In the genomic region with DNA sequence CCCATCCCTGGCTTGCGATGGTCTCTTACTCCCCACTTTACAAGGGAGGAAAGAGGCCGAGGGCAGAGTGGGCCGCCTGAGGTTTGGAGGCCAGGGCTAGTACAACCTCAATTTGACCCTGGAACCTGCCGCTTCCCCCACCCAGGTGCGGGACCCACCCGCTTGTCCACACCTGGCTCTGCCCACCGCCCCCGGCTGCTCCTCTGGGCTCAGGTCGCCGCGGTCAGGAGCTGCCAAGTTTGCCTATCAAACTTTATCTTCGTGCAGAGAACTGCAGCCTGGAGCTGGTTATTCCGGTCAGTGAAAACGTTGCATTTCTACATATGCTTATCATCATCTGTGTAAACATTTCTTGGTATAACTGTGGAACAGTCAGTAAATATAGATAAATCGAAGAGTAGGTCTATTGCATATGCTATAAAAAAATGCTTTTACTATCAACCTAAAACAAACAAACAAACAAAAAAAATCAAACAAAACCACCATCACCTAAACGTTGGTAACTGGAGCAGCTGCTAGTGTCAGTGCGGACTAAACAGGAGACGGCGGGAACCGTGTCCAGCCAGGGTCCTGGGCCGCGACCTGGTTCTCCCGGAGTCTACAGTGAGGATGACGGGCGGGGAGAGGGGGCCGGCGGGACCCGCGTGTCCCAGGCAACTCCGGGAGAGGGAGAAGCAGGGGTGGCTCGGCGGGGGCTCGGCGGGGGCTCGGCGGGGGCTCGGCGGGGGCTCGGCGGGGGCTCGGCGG, we compare ENCODE assay signal across 1 cellular context.
TF ChIP-seq lines count a peak whose summit lies in the region.

No MANE protein-coding gene starts in this region.

TF ChIP-seq in GM12878, 131 proteins besides CTCF, POLR2A, EP300 and RAD21 (continued from another document):
- no peak for TF ChIP-seq ZBTB40 (IDR thresholded peaks at IDR 0.05; ENCODE audit: borderline replicate concordance)
- no peak for TF ChIP-seq MLLT1 (IDR thresholded peaks at IDR 0.05)
- no peak for TF ChIP-seq GABPA (IDR thresholded peaks at IDR 0.05; ENCODE audit: low read depth)
- no peak for TF ChIP-seq HSF1 (IDR thresholded peaks at IDR 0.05; ENCODE audit: low read depth, low read length)
- TF ChIP-seq, protein P1, sequence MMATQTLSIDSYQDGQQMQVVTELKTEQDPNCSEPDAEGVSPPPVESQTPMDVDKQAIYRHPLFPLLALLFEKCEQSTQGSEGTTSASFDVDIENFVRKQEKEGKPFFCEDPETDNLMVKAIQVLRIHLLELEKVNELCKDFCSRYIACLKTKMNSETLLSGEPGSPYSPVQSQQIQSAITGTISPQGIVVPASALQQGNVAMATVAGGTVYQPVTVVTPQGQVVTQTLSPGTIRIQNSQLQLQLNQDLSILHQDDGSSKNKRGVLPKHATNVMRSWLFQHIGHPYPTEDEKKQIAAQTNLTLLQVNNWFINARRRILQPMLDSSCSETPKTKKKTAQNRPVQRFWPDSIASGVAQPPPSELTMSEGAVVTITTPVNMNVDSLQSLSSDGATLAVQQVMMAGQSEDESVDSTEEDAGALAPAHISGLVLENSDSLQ (IDR thresholded peaks at IDR 0.05): no peak
- no peak for TF ChIP-seq NFXL1 (IDR thresholded peaks at IDR 0.05; ENCODE audit: borderline replicate concordance)
- TF ChIP-seq MEF2B (IDR thresholded peaks at IDR 0.05; ENCODE audit: partially characterized antibody, poor library complexity, severe bottlenecking): no peak
- no peak for TF ChIP-seq TCF12 (IDR thresholded peaks at IDR 0.05; ENCODE audit: low read depth, low read length)
- TF ChIP-seq FOS (IDR thresholded peaks at IDR 0.05; ENCODE audit: borderline replicate concordance, extremely low read depth, insufficient read length): no peak
TF ChIP-seq in GM12878: peak in this region for 0.
